Comparison of ENCODE assay signal across 1 cellular context in the genomic region with DNA sequence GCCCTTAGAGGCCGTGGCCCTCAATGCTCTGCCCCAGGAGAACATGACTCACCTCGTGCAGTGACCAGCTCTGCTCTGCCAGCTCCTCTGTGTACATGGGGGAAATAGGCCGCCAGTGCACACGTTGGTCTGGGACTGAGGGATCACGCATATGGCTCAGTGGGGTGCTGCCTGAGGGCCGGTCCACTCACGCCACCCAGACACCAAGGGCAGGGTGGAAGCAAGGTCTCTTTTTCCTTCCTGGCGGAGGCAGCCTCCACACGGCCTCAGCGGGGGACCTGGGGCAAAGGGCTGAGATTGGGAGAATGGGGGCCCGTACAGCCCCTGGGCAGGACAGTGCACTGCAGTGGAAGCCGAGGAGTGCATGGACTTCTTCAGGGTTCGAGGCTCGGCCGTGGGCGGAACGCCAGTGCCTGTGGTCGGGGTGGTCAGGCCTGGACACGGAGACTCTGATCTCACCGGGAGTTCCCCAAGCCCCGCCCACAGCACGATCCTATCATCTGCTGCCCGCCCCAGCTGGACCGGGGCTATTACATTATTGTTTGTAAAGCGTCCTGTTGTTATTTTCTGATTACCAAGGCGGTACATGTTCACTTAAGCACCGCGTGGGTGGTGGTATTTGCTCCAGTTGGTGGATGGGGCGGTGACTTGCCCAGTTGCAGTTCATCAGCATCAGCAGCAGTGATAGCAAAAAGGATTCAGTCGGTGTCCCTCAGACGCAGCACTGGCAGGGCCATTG.
TF ChIP-seq lines count a peak whose summit lies in the region.

No MANE protein-coding gene starts in this region.

TF ChIP-seq in HepG2, 621 proteins besides CTCF, POLR2A, EP300 and RAD21 (continued from another document and continues in another):
- TF ChIP-seq, protein P1, sequence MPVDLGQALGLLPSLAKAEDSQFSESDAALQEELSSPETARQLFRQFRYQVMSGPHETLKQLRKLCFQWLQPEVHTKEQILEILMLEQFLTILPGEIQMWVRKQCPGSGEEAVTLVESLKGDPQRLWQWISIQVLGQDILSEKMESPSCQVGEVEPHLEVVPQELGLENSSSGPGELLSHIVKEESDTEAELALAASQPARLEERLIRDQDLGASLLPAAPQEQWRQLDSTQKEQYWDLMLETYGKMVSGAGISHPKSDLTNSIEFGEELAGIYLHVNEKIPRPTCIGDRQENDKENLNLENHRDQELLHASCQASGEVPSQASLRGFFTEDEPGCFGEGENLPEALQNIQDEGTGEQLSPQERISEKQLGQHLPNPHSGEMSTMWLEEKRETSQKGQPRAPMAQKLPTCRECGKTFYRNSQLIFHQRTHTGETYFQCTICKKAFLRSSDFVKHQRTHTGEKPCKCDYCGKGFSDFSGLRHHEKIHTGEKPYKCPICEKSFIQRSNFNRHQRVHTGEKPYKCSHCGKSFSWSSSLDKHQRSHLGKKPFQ (CRISPR knock-in tag; IDR thresholded peaks at IDR 0.05; ENCODE audit: insufficient replicate concordance) = no peak
- TF ChIP-seq NFE2 (CRISPR knock-in tag; IDR thresholded peaks at IDR 0.05) = no peak
- TF ChIP-seq, protein P2, sequence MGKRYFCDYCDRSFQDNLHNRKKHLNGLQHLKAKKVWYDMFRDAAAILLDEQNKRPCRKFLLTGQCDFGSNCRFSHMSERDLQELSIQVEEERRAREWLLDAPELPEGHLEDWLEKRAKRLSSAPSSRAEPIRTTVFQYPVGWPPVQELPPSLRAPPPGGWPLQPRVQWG (CRISPR knock-in tag; IDR thresholded peaks at IDR 0.05; ENCODE audit: borderline replicate concordance, low read depth) = no peak
- TF ChIP-seq RNF2 (conservative IDR thresholded peaks at IDR 0.05; ENCODE audit: low read depth) = peak; percentile 96
- TF ChIP-seq RFXAP (CRISPR knock-in tag; IDR thresholded peaks at IDR 0.05; ENCODE audit: borderline replicate concordance) = peak; percentile 68; the same call in 1 of the 2 replicates
- 0 out of 2 replicates have a peak, but pooled peaks have one; percentile 38 for TF ChIP-seq ZNF792 (CRISPR knock-in tag; IDR thresholded peaks at IDR 0.05)
- TF ChIP-seq ARNT2 (CRISPR knock-in tag; IDR thresholded peaks at IDR 0.05; ENCODE audit: low read depth) = peak; percentile 35; the same call in 1 of the 2 replicates
- no peak; the same call in 1 of the 2 replicates for TF ChIP-seq GATAD2A (CRISPR knock-in tag; IDR thresholded peaks at IDR 0.05)
- 0 out of 2 replicates have a peak, but pooled peaks have one; percentile 6 for TF ChIP-seq HNF4A (CRISPR knock-in tag; IDR thresholded peaks at IDR 0.05)
- TF ChIP-seq HOXA7 (CRISPR knock-in tag; IDR thresholded peaks at IDR 0.05) = no peak
- no peak for TF ChIP-seq NR1H2 (CRISPR knock-in tag; IDR thresholded peaks at IDR 0.05; ENCODE audit: borderline replicate concordance, low read depth)
- TF ChIP-seq GABPB1 (CRISPR knock-in tag; IDR thresholded peaks at IDR 0.05) = peak; percentile 53; the same call in 1 of the 2 replicates
- TF ChIP-seq, protein P3, sequence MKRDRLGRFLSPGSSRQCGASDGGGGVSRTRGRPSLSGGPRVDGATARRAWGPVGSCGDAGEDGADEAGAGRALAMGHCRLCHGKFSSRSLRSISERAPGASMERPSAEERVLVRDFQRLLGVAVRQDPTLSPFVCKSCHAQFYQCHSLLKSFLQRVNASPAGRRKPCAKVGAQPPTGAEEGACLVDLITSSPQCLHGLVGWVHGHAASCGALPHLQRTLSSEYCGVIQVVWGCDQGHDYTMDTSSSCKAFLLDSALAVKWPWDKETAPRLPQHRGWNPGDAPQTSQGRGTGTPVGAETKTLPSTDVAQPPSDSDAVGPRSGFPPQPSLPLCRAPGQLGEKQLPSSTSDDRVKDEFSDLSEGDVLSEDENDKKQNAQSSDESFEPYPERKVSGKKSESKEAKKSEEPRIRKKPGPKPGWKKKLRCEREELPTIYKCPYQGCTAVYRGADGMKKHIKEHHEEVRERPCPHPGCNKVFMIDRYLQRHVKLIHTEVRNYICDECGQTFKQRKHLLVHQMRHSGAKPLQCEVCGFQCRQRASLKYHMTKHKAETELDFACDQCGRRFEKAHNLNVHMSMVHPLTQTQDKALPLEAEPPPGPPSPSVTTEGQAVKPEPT (CRISPR knock-in tag; IDR thresholded peaks at IDR 0.05; ENCODE audit: low read depth) = 0 out of 2 replicates have a peak, but pooled peaks have one; percentile 54
- TF ChIP-seq ZNF747 (CRISPR knock-in tag; IDR thresholded peaks at IDR 0.05; ENCODE audit: borderline replicate concordance) = no peak; the same call in 1 of the 2 replicates
- TF ChIP-seq HIVEP1 (CRISPR knock-in tag; IDR thresholded peaks at IDR 0.05) = peak; percentile 84
- TF ChIP-seq ZNF616 (CRISPR knock-in tag; IDR thresholded peaks at IDR 0.05; ENCODE audit: low read depth) = no peak; the same call in 1 of the 2 replicates
- peak; percentile 30; the same call in 1 of the 2 replicates for TF ChIP-seq ZNF605 (CRISPR knock-in tag; IDR thresholded peaks at IDR 0.05)
- TF ChIP-seq, protein P4, sequence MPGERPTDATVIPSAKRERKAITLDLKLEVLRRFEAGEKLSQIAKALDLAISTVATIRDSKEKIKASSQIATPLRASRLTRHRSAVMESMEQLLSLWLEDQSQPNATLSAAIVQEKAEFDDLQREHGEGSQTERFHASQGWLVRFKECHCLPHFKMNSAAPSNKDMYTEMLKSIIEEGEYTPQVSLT (CRISPR knock-in tag; IDR thresholded peaks at IDR 0.05; ENCODE audit: borderline replicate concordance, low read depth) = no peak
- TF ChIP-seq TGIF2 (CRISPR knock-in tag; IDR thresholded peaks at IDR 0.05) = peak; percentile 22; the same call in 1 of the 2 replicates
- 0 out of 2 replicates have a peak, but pooled peaks have one; percentile 24 for TF ChIP-seq DR1 (CRISPR knock-in tag; IDR thresholded peaks at IDR 0.05)
- peak; percentile 86; the same call in 1 of the 2 replicates for TF ChIP-seq ZNF343 (CRISPR knock-in tag; IDR thresholded peaks at IDR 0.05)
- no peak for TF ChIP-seq ZMYM4 (CRISPR knock-in tag; IDR thresholded peaks at IDR 0.05)
- TF ChIP-seq ZNF543 (CRISPR knock-in tag; IDR thresholded peaks at IDR 0.05) = peak; percentile 72; the same call in 1 of the 2 replicates
- TF ChIP-seq, protein P5, sequence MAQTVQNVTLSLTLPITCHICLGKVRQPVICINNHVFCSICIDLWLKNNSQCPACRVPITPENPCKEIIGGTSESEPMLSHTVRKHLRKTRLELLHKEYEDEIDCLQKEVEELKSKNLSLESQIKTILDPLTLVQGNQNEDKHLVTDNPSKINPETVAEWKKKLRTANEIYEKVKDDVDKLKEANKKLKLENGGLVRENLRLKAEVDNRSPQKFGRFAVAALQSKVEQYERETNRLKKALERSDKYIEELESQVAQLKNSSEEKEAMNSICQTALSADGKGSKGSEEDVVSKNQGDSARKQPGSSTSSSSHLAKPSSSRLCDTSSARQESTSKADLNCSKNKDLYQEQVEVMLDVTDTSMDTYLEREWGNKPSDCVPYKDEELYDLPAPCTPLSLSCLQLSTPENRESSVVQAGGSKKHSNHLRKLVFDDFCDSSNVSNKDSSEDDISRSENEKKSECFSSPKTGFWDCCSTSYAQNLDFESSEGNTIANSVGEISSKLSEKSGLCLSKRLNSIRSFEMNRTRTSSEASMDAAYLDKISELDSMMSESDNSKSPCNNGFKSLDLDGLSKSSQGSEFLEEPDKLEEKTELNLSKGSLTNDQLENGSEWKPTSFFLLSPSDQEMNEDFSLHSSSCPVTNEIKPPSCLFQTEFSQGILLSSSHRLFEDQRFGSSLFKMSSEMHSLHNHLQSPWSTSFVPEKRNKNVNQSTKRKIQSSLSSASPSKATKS (CRISPR knock-in tag; IDR thresholded peaks at IDR 0.05) = no peak
- no peak for TF ChIP-seq LCORL (IDR thresholded peaks at IDR 0.05)
- TF ChIP-seq LCORL (CRISPR knock-in tag; IDR thresholded peaks at IDR 0.05) = 0 out of 2 replicates have a peak, but pooled peaks have one; percentile 43
- no peak for TF ChIP-seq HDAC6 (IDR thresholded peaks at IDR 0.05; ENCODE audit: low read depth, low read length)
- TF ChIP-seq TMF1 (CRISPR knock-in tag; IDR thresholded peaks at IDR 0.05; ENCODE audit: low read depth) = no peak
- TF ChIP-seq SSRP1 (CRISPR knock-in tag; IDR thresholded peaks at IDR 0.05) = no peak
- TF ChIP-seq, protein P6, sequence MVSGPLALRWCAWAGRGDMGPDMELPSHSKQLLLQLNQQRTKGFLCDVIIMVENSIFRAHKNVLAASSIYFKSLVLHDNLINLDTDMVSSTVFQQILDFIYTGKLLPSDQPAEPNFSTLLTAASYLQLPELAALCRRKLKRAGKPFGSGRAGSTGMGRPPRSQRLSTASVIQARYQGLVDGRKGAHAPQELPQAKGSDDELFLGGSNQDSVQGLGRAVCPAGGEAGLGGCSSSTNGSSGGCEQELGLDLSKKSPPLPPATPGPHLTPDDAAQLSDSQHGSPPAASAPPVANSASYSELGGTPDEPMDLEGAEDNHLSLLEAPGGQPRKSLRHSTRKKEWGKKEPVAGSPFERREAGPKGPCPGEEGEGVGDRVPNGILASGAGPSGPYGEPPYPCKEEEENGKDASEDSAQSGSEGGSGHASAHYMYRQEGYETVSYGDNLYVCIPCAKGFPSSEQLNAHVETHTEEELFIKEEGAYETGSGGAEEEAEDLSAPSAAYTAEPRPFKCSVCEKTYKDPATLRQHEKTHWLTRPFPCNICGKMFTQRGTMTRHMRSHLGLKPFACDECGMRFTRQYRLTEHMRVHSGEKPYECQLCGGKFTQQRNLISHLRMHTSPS (CRISPR knock-in tag; IDR thresholded peaks at IDR 0.05; ENCODE audit: low read depth) = peak; percentile 59; the same call in 1 of the 2 replicates
- no peak for TF ChIP-seq ELF4 (CRISPR knock-in tag; IDR thresholded peaks at IDR 0.05; ENCODE audit: borderline replicate concordance)
- peak; percentile 85; the same call in 1 of the 2 replicates for TF ChIP-seq ZFP90 (CRISPR knock-in tag; IDR thresholded peaks at IDR 0.05; ENCODE audit: borderline replicate concordance)
- no peak for TF ChIP-seq ARNT (IDR thresholded peaks at IDR 0.05)
- peak; percentile 80 for TF ChIP-seq FOSL2 (CRISPR knock-in tag; IDR thresholded peaks at IDR 0.05)
- TF ChIP-seq KDM4B (CRISPR knock-in tag; IDR thresholded peaks at IDR 0.05) = no peak
- TF ChIP-seq FOSL1 (CRISPR knock-in tag; IDR thresholded peaks at IDR 0.05; ENCODE audit: borderline replicate concordance) = peak; percentile 5; the same call in 1 of the 2 replicates
- TF ChIP-seq MAF1 (CRISPR knock-in tag; IDR thresholded peaks at IDR 0.05; ENCODE audit: borderline replicate concordance) = peak; percentile 68; the same call in 1 of the 2 replicates
- peak; percentile 38; the same call in 1 of the 2 replicates for TF ChIP-seq SIN3A (IDR thresholded peaks at IDR 0.05; ENCODE audit: borderline replicate concordance, low read depth, low read length)
- TF ChIP-seq, protein P7, sequence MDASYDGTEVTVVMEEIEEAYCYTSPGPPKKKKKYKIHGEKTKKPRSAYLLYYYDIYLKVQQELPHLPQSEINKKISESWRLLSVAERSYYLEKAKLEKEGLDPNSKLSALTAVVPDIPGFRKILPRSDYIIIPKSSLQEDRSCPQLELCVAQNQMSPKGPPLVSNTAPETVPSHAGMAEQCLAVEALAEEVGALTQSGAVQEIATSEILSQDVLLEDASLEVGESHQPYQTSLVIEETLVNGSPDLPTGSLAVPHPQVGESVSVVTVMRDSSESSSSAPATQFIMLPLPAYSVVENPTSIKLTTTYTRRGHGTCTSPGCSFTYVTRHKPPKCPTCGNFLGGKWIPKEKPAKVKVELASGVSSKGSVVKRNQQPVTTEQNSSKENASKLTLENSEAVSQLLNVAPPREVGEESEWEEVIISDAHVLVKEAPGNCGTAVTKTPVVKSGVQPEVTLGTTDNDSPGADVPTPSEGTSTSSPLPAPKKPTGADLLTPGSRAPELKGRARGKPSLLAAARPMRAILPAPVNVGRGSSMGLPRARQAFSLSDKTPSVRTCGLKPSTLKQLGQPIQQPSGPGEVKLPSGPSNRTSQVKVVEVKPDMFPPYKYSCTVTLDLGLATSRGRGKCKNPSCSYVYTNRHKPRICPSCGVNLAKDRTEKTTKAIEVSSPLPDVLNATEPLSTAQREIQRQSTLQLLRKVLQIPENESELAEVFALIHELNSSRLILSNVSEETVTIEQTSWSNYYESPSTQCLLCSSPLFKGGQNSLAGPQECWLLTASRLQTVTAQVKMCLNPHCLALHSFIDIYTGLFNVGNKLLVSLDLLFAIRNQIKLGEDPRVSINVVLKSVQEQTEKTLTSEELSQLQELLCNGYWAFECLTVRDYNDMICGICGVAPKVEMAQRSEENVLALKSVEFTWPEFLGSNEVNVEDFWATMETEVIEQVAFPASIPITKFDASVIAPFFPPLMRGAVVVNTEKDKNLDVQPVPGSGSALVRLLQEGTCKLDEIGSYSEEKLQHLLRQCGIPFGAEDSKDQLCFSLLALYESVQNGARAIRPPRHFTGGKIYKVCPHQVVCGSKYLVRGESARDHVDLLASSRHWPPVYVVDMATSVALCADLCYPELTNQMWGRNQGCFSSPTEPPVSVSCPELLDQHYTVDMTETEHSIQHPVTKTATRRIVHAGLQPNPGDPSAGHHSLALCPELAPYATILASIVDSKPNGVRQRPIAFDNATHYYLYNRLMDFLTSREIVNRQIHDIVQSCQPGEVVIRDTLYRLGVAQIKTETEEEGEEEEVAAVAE (CRISPR knock-in tag; IDR thresholded peaks at IDR 0.05; ENCODE audit: borderline replicate concordance) = 0 out of 2 replicates have a peak, but pooled peaks have one; percentile 19
- TF ChIP-seq, protein P8, sequence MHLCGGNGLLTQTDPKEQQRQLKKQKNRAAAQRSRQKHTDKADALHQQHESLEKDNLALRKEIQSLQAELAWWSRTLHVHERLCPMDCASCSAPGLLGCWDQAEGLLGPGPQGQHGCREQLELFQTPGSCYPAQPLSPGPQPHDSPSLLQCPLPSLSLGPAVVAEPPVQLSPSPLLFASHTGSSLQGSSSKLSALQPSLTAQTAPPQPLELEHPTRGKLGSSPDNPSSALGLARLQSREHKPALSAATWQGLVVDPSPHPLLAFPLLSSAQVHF (CRISPR knock-in tag; IDR thresholded peaks at IDR 0.05) = no peak
- TF ChIP-seq, protein P9, sequence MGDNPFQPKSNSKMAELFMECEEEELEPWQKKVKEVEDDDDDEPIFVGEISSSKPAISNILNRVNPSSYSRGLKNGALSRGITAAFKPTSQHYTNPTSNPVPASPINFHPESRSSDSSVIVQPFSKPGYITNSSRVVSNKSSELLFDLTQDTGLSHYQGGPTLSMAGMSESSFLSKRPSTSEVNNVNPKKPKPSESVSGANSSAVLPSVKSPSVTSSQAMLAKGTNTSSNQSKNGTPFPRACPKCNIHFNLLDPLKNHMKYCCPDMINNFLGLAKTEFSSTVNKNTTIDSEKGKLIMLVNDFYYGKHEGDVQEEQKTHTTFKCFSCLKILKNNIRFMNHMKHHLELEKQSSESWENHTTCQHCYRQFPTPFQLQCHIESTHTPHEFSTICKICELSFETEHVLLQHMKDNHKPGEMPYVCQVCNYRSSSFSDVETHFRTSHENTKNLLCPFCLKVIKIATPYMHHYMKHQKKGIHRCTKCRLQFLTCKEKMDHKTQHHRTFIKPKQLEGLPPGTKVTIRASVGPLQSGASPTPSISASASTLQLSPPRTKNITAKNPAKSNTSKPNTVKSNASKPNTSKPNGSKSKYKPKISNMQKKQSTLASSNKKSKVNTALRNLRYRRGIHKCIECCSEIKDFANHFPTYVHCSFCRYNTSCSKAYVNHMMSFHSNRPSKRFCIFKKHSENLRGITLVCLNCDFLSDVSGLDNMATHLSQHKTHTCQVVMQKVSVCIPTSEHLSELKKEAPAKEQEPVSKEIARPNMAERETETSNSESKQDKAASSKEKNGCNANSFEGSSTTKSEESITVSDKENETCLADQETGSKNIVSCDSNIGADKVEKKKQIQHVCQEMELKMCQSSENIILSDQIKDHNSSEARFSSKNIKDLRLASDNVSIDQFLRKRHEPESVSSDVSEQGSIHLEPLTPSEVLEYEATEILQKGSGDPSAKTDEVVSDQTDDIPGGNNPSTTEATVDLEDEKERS (CRISPR knock-in tag; IDR thresholded peaks at IDR 0.05) = peak; percentile 72; the same call in 1 of the 2 replicates
- TF ChIP-seq TARDBP (CRISPR knock-in tag; IDR thresholded peaks at IDR 0.05) = peak; percentile 60; the same call in 1 of the 2 replicates
- peak; percentile 66; the same call in 1 of the 2 replicates for TF ChIP-seq RBFOX2 (IDR thresholded peaks at IDR 0.05; ENCODE audit: low read depth, low read length)
- peak; percentile 23 for TF ChIP-seq TEAD3 (CRISPR knock-in tag; optimal IDR thresholded peaks at IDR 0.05; ENCODE audit: borderline replicate concordance)
- TF ChIP-seq CCDC6 (CRISPR knock-in tag; IDR thresholded peaks at IDR 0.05) = no peak
